ENCODE assay signal across 8 cellular contexts in genomic region chr1:23799570-23800395, GRCh38. TPM values are rescaled to one million over a fixed set of nuclear protein-coding genes. Genes with fewer than 3 reads are reported as not detected.
DNase-seq lines count a peak whose midpoint lies in the region; ATAC-seq and TF ChIP-seq lines count a peak whose summit lies in the region.

No MANE protein-coding gene starts in this region.

- no peak for TF ChIP-seq CTCF in upper lobe of left lung (IDR thresholded peaks at IDR 0.05)

- peak overlapping the region; percentile 93 for H3K4me3 Mint-ChIP-seq in T-helper 17 cell

- peaks cover 7% of the 10 kb centered on the region for H3K79me2 ChIP-seq in ACC112 (ENCODE audit: control insufficient read depth, insufficient read depth, low read length, unreplicated experiment)

- peak overlapping the region; percentile 92 for H3K27ac Mint-ChIP-seq in T-helper 17 cell

- peak overlapping the region; percentile 73 for H3K9ac ChIP-seq in endocrine pancreas (ENCODE audit: control insufficient read depth, insufficient read depth, low read length)

- H3K27me3 Mint-ChIP-seq in T-helper 17 cell = no peaks in the 10 kb centered on the region

- H3K36me3 Mint-ChIP-seq in T-helper 17 cell (ENCODE audit: low read depth) = peaks cover under 1% of the 10 kb centered on the region

- TF ChIP-seq POLR2A in GM15510 (IDR thresholded peaks at IDR 0.05; ENCODE audit: borderline replicate concordance, extremely low read depth, insufficient read length) (peak; percentile 52), upper lobe of left lung (IDR thresholded peaks at IDR 0.05) (peak in 3 of 4 donors; percentile 41 to 86 (median 69))

- ATAC-seq in HG03439 (IDR thresholded peaks at IDR 0.05; ENCODE audit: unreplicated experiment) (peak; percentile 3), T-helper 17 cell (no peak), upper lobe of left lung (ENCODE audit: low FRiP score in 2 of 2) (peak; percentile 46 to 89), HG03469 (IDR thresholded peaks at IDR 0.05; ENCODE audit: unreplicated experiment) (no peak)

- H3K27ac ChIP-seq in ACC112 (ENCODE audit: low read depth, low read length) (peak overlapping the region; percentile 74), upper lobe of left lung (peak overlapping the region; percentile 94 to 97 (median 95))

- no peak for DNase-seq in T-helper 17 cell
- DNase-seq in upper lobe of left lung = peak; percentile 92 to 94

- H3K4me1 Mint-ChIP-seq in T-helper 17 cell = peaks cover 17% of the 10 kb centered on the region

- H3K27me3 ChIP-seq in ACC112 (ENCODE audit: insufficient read depth, low read length) (no peaks in the 10 kb centered on the region), endocrine pancreas (ENCODE audit: control insufficient read depth, insufficient read depth, low read length) (no peaks in the 10 kb centered on the region), mononuclear cell (ENCODE audit: insufficient read depth, low read length) (no peaks in the 10 kb centered on the region), upper lobe of left lung (no peaks in the 10 kb centered on the region)

- peak overlapping the region; percentile 95 for H3K4me3 ChIP-seq in ACC112 (ENCODE audit: low read depth, low read length)
- H3K4me3 ChIP-seq in endocrine pancreas (ENCODE audit: control insufficient read depth, insufficient read depth, low read length) = no peak overlapping the region
- H3K4me3 ChIP-seq in mononuclear cell (ENCODE audit: low read length) = peak overlapping the region; percentile 70
- peak overlapping the region; percentile 73 to 96 (median 91) for H3K4me3 ChIP-seq in upper lobe of left lung

- peaks cover 7% of the 10 kb centered on the region; the same call in 1 of the 2 replicates for H3K36me3 ChIP-seq in ACC112 (ENCODE audit: insufficient read depth, low read length)
- no peaks in the 10 kb centered on the region for H3K36me3 ChIP-seq in endocrine pancreas (ENCODE audit: control insufficient read depth, insufficient read depth, low read length)
- peaks cover 9 to 48% (median 28%) of the 10 kb centered on the region in 4 donors for H3K36me3 ChIP-seq in upper lobe of left lung

- H2AFZ ChIP-seq in ACC112 (ENCODE audit: low read length, unreplicated experiment) = peak overlapping the region; percentile 64

- no peak for TF ChIP-seq EP300 in upper lobe of left lung (IDR thresholded peaks at IDR 0.05)

- H3K9me3 ChIP-seq in T-helper 17 cell (ENCODE audit: control insufficient read depth, low read length, poor library complexity, severe bottlenecking) (no peaks in the 10 kb centered on the region), endocrine pancreas (ENCODE audit: control insufficient read depth, low read length) (no peaks in the 10 kb centered on the region), mononuclear cell (ENCODE audit: low read depth, low read length) (no peaks in the 10 kb centered on the region), upper lobe of left lung (no peaks in the 10 kb centered on the region)

- H3K4me1 ChIP-seq in ACC112 (ENCODE audit: control insufficient read depth, insufficient read depth, low read length, unreplicated experiment) (peaks cover 10% of the 10 kb centered on the region), endocrine pancreas (ENCODE audit: control insufficient read depth, insufficient read depth, low read length) (no peaks in the 10 kb centered on the region), mononuclear cell (ENCODE audit: insufficient read depth, low read length) (peaks cover 33% of the 10 kb centered on the region), upper lobe of left lung (peaks cover 20 to 58% (median 26%) of the 10 kb centered on the region in 4 donors)

- 0% methylated on average over 20 of the region's 47 CpGs; no CpG with 5 or more reads in 1 of the 2 donors for WGBS in upper lobe of left lung, 2 donors

RNA-seq across cellular contexts. Expression of gene GALE, which starts 0.8 kb away (rescaled TPM):
- total RNA-seq in T-helper 17 cell = 1 to 10 TPM; 9.1 to 9.5 TPM
- total RNA-seq in mononuclear cell = 4.4 TPM
- total RNA-seq in upper lobe of left lung = 10 to 100 TPM; 49.2 to 95.0 (median 59.7) TPM

RNA-seq across cellular contexts. Expression of gene LYPLA2, which starts 8.8 kb away (rescaled TPM):
- total RNA-seq in T-helper 17 cell = 10 to 100 TPM; 52.1 to 57.1 TPM
- total RNA-seq in mononuclear cell = 14.7 TPM
- total RNA-seq in upper lobe of left lung = 10 to 100 TPM; 38.5 to 84.1 (median 59.9) TPM

RNA-seq across cellular contexts. Expression of gene PITHD1, which starts 21.6 kb away (rescaled TPM):
- total RNA-seq in T-helper 17 cell (10 to 100 TPM; 67.8 to 80.6 TPM), mononuclear cell (63.8 TPM), upper lobe of left lung (10 to 100 TPM; 29.5 to 57.0 (median 45.1) TPM)

RNA-seq across cellular contexts. Expression of gene HMGCL, which starts 25.4 kb away (rescaled TPM):
- 10 to 100 TPM; 13.4 to 16.8 TPM for total RNA-seq in T-helper 17 cell
- 7.3 TPM for total RNA-seq in mononuclear cell
- total RNA-seq in upper lobe of left lung = 10 to 100 TPM; 27.5 to 53.3 (median 36.5) TPM

RNA-seq across cellular contexts. Expression of gene ELOA, which starts 56.5 kb away (rescaled TPM):
- total RNA-seq in T-helper 17 cell = 10 to 100 TPM; 34.7 to 39.7 TPM
- total RNA-seq in mononuclear cell = 42.1 TPM
- 10 to 100 TPM; 43.2 to 71.2 (median 59.0) TPM for total RNA-seq in upper lobe of left lung

Comparison
In these comparisons a context has a peak if more than half of its experiments do, and no peak if none do; other contexts are left out.
1. ATAC-seq: peak in HG03439 (single experiment) and upper lobe of left lung (2 of 2); none in T-helper 17 cell (single experiment) and HG03469 (single experiment).
2. DNase-seq: peak in upper lobe of left lung (2 of 2); none in T-helper 17 cell (0 of 3).